ENCODE assay signal across 15 cellular contexts in the genomic region with DNA sequence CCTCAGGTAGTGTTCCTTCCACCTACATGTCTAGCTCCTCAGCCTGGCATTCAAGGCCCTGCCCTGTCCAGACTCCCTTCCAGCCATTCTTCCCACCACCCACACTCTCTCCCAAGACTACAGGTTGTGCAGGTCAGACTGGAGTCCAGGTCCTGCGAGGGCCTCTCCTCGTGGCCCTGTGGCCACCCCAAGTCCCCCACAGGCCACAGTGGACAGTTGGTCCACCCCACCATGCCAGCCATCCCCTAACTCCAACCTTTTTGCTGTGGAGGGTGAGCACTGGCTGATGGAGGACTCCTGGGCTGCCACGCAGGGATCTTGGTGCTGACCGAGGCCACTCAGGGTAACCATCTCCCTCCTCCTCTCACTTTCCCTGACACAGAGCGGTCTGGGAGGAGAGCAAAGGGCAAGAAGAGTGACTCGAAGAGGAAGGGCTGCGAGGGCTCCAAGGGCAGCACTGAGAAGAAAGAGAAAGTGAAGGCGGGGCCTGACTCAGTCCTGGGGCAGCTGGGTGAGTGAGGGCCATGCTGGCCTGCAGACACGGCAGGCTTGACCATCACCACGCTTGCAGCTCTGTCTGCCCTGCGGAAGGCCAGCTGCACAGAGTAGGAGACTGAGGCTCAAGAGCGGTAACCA. TPM values are rescaled to one million over a fixed set of nuclear protein-coding genes. Genes with fewer than 3 reads are reported as not detected.
DNase-seq lines count a peak whose midpoint lies in the region; ATAC-seq and TF ChIP-seq lines count a peak whose summit lies in the region.
"Had no signal": no experiment of that assay in that cellular context is flagged by ENCODE, and none has a peak within 500 bp of the region (broad histone marks: within the 10 kb centered on the region; RNA-seq: fewer than 3 reads in every experiment).

No MANE protein-coding gene starts in this region.

- no peak overlapping the region for H3K4me3 Mint-ChIP-seq in activated naive CD4-positive, alpha-beta T cell treated with anti-CD3 and anti-CD28 coated beads for 36 hours
- no peak overlapping the region for H3K4me3 Mint-ChIP-seq in activated T-helper 2 cell treated with anti-CD3 and anti-CD28 coated beads, Interferon-gamma antibody, Interleukin-2, Interleukin-4, amounts not matched to agents 10 μg/mL and 5 μg/mL and 100 μg/mL, durations not matched to agents 14 hours and 24 hours and 36 hours (ENCODE audit: low read depth)

- H3K23ac ChIP-seq in IMR-90 (ENCODE audit: low read depth, low read length) = no peak overlapping the region

- H3K27ac ChIP-seq in IMR-90 (ENCODE audit: insufficient read depth, low read length) = no peak overlapping the region
- no peak overlapping the region for H3K27ac ChIP-seq in esophagus squamous epithelium
- H3K27ac ChIP-seq: Peyer's patch had no signal

- H3K4me3 ChIP-seq in IMR-90 (ENCODE audit: insufficient read depth, low read depth, low read length) = no peak overlapping the region
- no peak overlapping the region for H3K4me3 ChIP-seq in adipocyte (ENCODE audit: low read length)
- H3K4me3 ChIP-seq in skeletal muscle satellite cell (ENCODE audit: low read length) = no peak overlapping the region
- H3K4me3 ChIP-seq in esophagus squamous epithelium = no peak overlapping the region
- H3K4me3 ChIP-seq: ascending aorta, Peyer's patch had no signal

- H2BK120ac ChIP-seq in IMR-90 (ENCODE audit: low read depth, low read length) = 0 out of 2 replicates have a peak overlapping the region, but pooled peaks have one; percentile 13

- ATAC-seq in IMR-90 (ENCODE audit: low read depth) = peak; percentile 9; the same call in 1 of the 2 replicates

- no peaks in the 10 kb centered on the region; the same call in 1 of the 2 replicates for H4K20me1 ChIP-seq in IMR-90 (ENCODE audit: insufficient read depth, low read length)

- TF ChIP-seq POLR2A in IMR-90 (IDR thresholded peaks at IDR 0.05; ENCODE audit: low read depth, low read length) (no peak), esophagus squamous epithelium (IDR thresholded peaks at IDR 0.05) (no peak)

- POLR2A ChIA-PET in IMR-90 (lab: Charles Lee; ENCODE audit: unreplicated experiment) = no interaction called here

- H3K9me3 ChIP-seq in IMR-90 (ENCODE audit: control insufficient read depth, insufficient read depth, low read length) (no peaks in the 10 kb centered on the region), adipocyte (ENCODE audit: control insufficient read depth, low read length) (no peaks in the 10 kb centered on the region), skeletal muscle satellite cell (replicated peaks; ENCODE audit: low read length) (no peaks in the 10 kb centered on the region), esophagus squamous epithelium (no peaks in the 10 kb centered on the region)
- H3K9me3 ChIP-seq: ascending aorta, Peyer's patch had no signal

- no peak for TF ChIP-seq RAD21 in IMR-90 (IDR thresholded peaks at IDR 0.05; ENCODE audit: low read length)

- no TSS peak for BruUV-seq in IMR-90 (replicated peaks; lab: Mats Ljungman, UMichigan)

- no peak for DNase-seq in activated naive CD4-positive, alpha-beta T cell treated with anti-CD3 and anti-CD28 coated beads for 36 hours
- DNase-seq in activated naive CD4-positive, alpha-beta T cell treated with anti-CD3 and anti-CD28 coated beads, Interleukin-2, amount 50 U/mL, for 16 hours = no peak
- DNase-seq in IMR-90 = no peak
- no peak for DNase-seq in adipocyte (ENCODE audit: low read depth)
- DNase-seq in esophagus squamous epithelium (lab: John Stamatoyannopoulos, UW) = no peak
- DNase-seq in NCI-H2081 treated with DMSO at 0.1 percent for 48 hours (lab: John Stamatoyannopoulos, UW) = no peak
- no peak for DNase-seq in activated T-helper 2 cell treated with anti-CD3 and anti-CD28 coated beads, Interferon-gamma antibody, Interleukin-2, Interleukin-4, amounts not matched to agents 10 μg/mL and 5 μg/mL and 100 μg/mL, durations not matched to agents 14 hours and 24 hours and 36 hours (ENCODE audit: low spot score)
- DNase-seq: cortex of kidney, erythroblast, NCI-H187, NCI-H524 treated with DMSO at 0.1 percent for 48 hours, Peyer's patch, substantia nigra had no signal

- no peak overlapping the region for H3K4me2 ChIP-seq in IMR-90 (ENCODE audit: low read depth, low read length)
- no peak overlapping the region for H3K4me2 ChIP-seq in skeletal muscle satellite cell (ENCODE audit: low read length)

- peaks cover 18% of the 10 kb centered on the region for H3K9me1 ChIP-seq in IMR-90 (ENCODE audit: insufficient read depth, low read length)

- peak overlapping the region; percentile 69 for H2AFZ ChIP-seq in IMR-90 (replicated peaks; ENCODE audit: low read length, poor library complexity)

- peak overlapping the region; percentile 55 for H3K4ac ChIP-seq in IMR-90 (ENCODE audit: low read depth, low read length)

- peaks cover 73% of the 10 kb centered on the region for H3K36me3 ChIP-seq in IMR-90 (ENCODE audit: control insufficient read depth, insufficient read depth, low read length)
- H3K36me3 ChIP-seq in adipocyte (ENCODE audit: control insufficient read depth, insufficient read depth, low read length, severe bottlenecking) = peaks cover 73% of the 10 kb centered on the region
- peaks cover 82% of the 10 kb centered on the region for H3K36me3 ChIP-seq in skeletal muscle satellite cell (ENCODE audit: insufficient read depth, low read length)
- H3K36me3 ChIP-seq in esophagus squamous epithelium = peaks cover 35 to 100% (median 58%) of the 10 kb centered on the region in 3 donors

- H3K14ac ChIP-seq in IMR-90 (replicated peaks; ENCODE audit: low read depth, low read length) = no peak overlapping the region

- in situ Hi-C loops in IMR-90 (cut with MboI; ENCODE audit: low sequenced_read_pairs) = no loop called here

- H3K36me3 Mint-ChIP-seq in activated naive CD4-positive, alpha-beta T cell treated with anti-CD3 and anti-CD28 coated beads for 36 hours (ENCODE audit: low read depth) = peaks cover 40% of the 10 kb centered on the region
- peaks cover 77% of the 10 kb centered on the region for H3K36me3 Mint-ChIP-seq in activated T-helper 2 cell treated with anti-CD3 and anti-CD28 coated beads, Interferon-gamma antibody, Interleukin-2, Interleukin-4, amounts not matched to agents 10 μg/mL and 5 μg/mL and 100 μg/mL, durations not matched to agents 14 hours and 24 hours and 36 hours (ENCODE audit: low read depth)

- no peak overlapping the region for H2BK15ac ChIP-seq in IMR-90 (ENCODE audit: low read depth, low read length)

- H3K4me1 Mint-ChIP-seq in activated naive CD4-positive, alpha-beta T cell treated with anti-CD3 and anti-CD28 coated beads for 36 hours (ENCODE audit: low read depth) = peaks cover 15% of the 10 kb centered on the region
- peaks cover 4% of the 10 kb centered on the region for H3K4me1 Mint-ChIP-seq in activated T-helper 2 cell treated with anti-CD3 and anti-CD28 coated beads, Interferon-gamma antibody, Interleukin-2, Interleukin-4, amounts not matched to agents 10 μg/mL and 5 μg/mL and 100 μg/mL, durations not matched to agents 14 hours and 24 hours and 36 hours (ENCODE audit: low read depth)

- H3K27me3 Mint-ChIP-seq in activated naive CD4-positive, alpha-beta T cell treated with anti-CD3 and anti-CD28 coated beads for 36 hours (ENCODE audit: low read depth) = no peaks in the 10 kb centered on the region
- no peaks in the 10 kb centered on the region for H3K27me3 Mint-ChIP-seq in activated T-helper 2 cell treated with anti-CD3 and anti-CD28 coated beads, Interferon-gamma antibody, Interleukin-2, Interleukin-4, amounts not matched to agents 10 μg/mL and 5 μg/mL and 100 μg/mL, durations not matched to agents 14 hours and 24 hours and 36 hours (ENCODE audit: low read depth)

- no peak overlapping the region for H2AK5ac ChIP-seq in IMR-90 (ENCODE audit: low read depth, low read length)

- TF ChIP-seq CTCF in IMR-90 (conservative IDR thresholded peaks at IDR 0.05; ENCODE audit: low read depth, low read length) (no peak), esophagus squamous epithelium (IDR thresholded peaks at IDR 0.05) (no peak)

- H3K9ac ChIP-seq in IMR-90 (ENCODE audit: low read depth, low read length) (no peak overlapping the region), adipocyte (ENCODE audit: low read length) (peak overlapping the region; percentile 35), skeletal muscle satellite cell (ENCODE audit: low read depth, low read length) (peak overlapping the region; percentile 5)

- intact Hi-C loops in activated naive CD4-positive, alpha-beta T cell treated with anti-CD3 and anti-CD28 coated beads for 36 hours (cut with micrococcal nuclease) = loop anchor here (1.0 to 2.0 kb wide), 4 partner anchors 20 to 274 kb away; no protein-coding TSS in a partner anchor
- intact Hi-C loops in IMR-90 (cut with micrococcal nuclease) = loop anchor here (1.0 kb wide), 3 partner anchors 49 to 205 kb away; a partner anchor contains a TSS
- intact Hi-C loops in esophagus squamous epithelium (cut with DNase I) = loop anchor here (5.0 kb wide), 2 partner anchors 169 to 269 kb away; no protein-coding TSS in a partner anchor
- intact Hi-C loops in activated T-helper 2 cell treated with anti-CD3 and anti-CD28 coated beads, Interferon-gamma antibody, Interleukin-2, Interleukin-4, amounts not matched to agents 10 μg/mL and 5 μg/mL and 100 μg/mL, durations not matched to agents 14 hours and 24 hours and 36 hours (cut with micrococcal nuclease) = loop anchor here (5.0 kb wide), 1 partner anchor 49 kb away; a partner anchor contains a TSS

- H3K79me1 ChIP-seq in IMR-90 (ENCODE audit: low read depth in 1 of 2, low read length in 2 of 2) = peaks cover 0 to 26% of the 10 kb centered on the region in 2 experiments; a peak in 2 of 4 replicates

- H2AK9ac ChIP-seq in IMR-90 (replicated peaks; ENCODE audit: low read depth, low read length, poor library complexity) = peak overlapping the region; percentile 83

- H2BK5ac ChIP-seq in IMR-90 (ENCODE audit: low read depth, low read length, poor library complexity, severe bottlenecking) = peak overlapping the region; percentile 1

- peak overlapping the region in 1 of 2 experiments; percentile 47; a peak in 1 of 4 replicates for H4K8ac ChIP-seq in IMR-90 (ENCODE audit: low read depth in 2 of 2, low read length in 2 of 2)

- H3K56ac ChIP-seq in IMR-90 (ENCODE audit: extremely low read depth, insufficient read depth, low read length) = no peak overlapping the region

- H4K91ac ChIP-seq in IMR-90 (ENCODE audit: insufficient read depth, low read depth, low read length) = no peak overlapping the region

- dilution Hi-C loops in IMR-90 (cut with HindIII; ENCODE audit: low sequenced_read_pairs, unreplicated experiment) = no loop called here

- peaks cover 8% of the 10 kb centered on the region for H3K4me1 ChIP-seq in IMR-90 (ENCODE audit: control insufficient read depth, insufficient read depth, low read length)
- peaks cover 19% of the 10 kb centered on the region for H3K4me1 ChIP-seq in adipocyte (ENCODE audit: control insufficient read depth, insufficient read depth, low read length)
- peaks cover 17% of the 10 kb centered on the region for H3K4me1 ChIP-seq in skeletal muscle satellite cell (ENCODE audit: control insufficient read depth, insufficient read depth, low read length)
- peaks cover 0 to 44% (median 26%) of the 10 kb centered on the region in 3 donors for H3K4me1 ChIP-seq in esophagus squamous epithelium

- WGBS in IMR-90 (ENCODE audit: extremely low coverage in 2 of 2, insufficient read length in 1 of 2), 2 experiments = 100% methylated on average over 1 of the region's 12 CpGs; no CpG with 5 or more reads in 1 of the 2 experiments
- WGBS in esophagus squamous epithelium, 2 donors = 78 to 87% methylated on average over 5 to 10 of the region's 12 CpGs

- H3K9me3 Mint-ChIP-seq in activated naive CD4-positive, alpha-beta T cell treated with anti-CD3 and anti-CD28 coated beads for 36 hours = no peaks in the 10 kb centered on the region
- no peaks in the 10 kb centered on the region for H3K9me3 Mint-ChIP-seq in activated T-helper 2 cell treated with anti-CD3 and anti-CD28 coated beads, Interferon-gamma antibody, Interleukin-2, Interleukin-4, amounts not matched to agents 10 μg/mL and 5 μg/mL and 100 μg/mL, durations not matched to agents 14 hours and 24 hours and 36 hours

- H3K18ac ChIP-seq in IMR-90 (ENCODE audit: low read depth, low read length) = no peak overlapping the region

- CTCF ChIA-PET in activated naive CD4-positive, alpha-beta T cell treated with anti-CD3 and anti-CD28 coated beads for 36 hours (lab: Charles Lee) = interaction anchor here (0.9 to 2.1 kb wide), 5 partner anchors 21 to 393 kb away, joined by 3 to 19 read pairs (median 5); no protein-coding TSS in a partner anchor
- CTCF ChIA-PET in IMR-90 (lab: Yijun Ruan, JAX) = interaction anchor here (0.5 to 1.0 kb wide), 3 partner anchors 22 to 212 kb away, joined by 3 to 5 read pairs (median 3); no protein-coding TSS in a partner anchor

- no peak overlapping the region for H2BK20ac ChIP-seq in IMR-90 (ENCODE audit: low read depth, low read length)

- H4K5ac ChIP-seq in IMR-90 (ENCODE audit: low read depth, low read length) = no peak overlapping the region

- peak overlapping the region; percentile 74 for H3K27ac Mint-ChIP-seq in activated naive CD4-positive, alpha-beta T cell treated with anti-CD3 and anti-CD28 coated beads for 36 hours
- no peak overlapping the region for H3K27ac Mint-ChIP-seq in activated T-helper 2 cell treated with anti-CD3 and anti-CD28 coated beads, Interferon-gamma antibody, Interleukin-2, Interleukin-4, amounts not matched to agents 10 μg/mL and 5 μg/mL and 100 μg/mL, durations not matched to agents 14 hours and 24 hours and 36 hours

- no peaks in the 10 kb centered on the region for H3K27me3 ChIP-seq in IMR-90 (ENCODE audit: control insufficient read depth, insufficient read depth, low read length)
- H3K27me3 ChIP-seq in adipocyte (replicated peaks; ENCODE audit: control insufficient read depth, insufficient read depth, low read length) = no peaks in the 10 kb centered on the region
- H3K27me3 ChIP-seq in skeletal muscle satellite cell (ENCODE audit: control insufficient read depth, insufficient read depth, low read length) = no peaks in the 10 kb centered on the region
- H3K27me3 ChIP-seq in esophagus squamous epithelium = no peaks in the 10 kb centered on the region
- H3K27me3 ChIP-seq: ascending aorta, Peyer's patch had no signal

RNA-seq across cellular contexts. Expression of a gene that starts 51.0 kb away (rescaled TPM):
- 10 to 100 TPM; 78.4 to 86.6 TPM for total RNA-seq in activated naive CD4-positive, alpha-beta T cell treated with anti-CD3 and anti-CD28 coated beads for 36 hours
- total RNA-seq in IMR-90 (2012; rRNA removed) = 13.9 and 14.9 TPM in 2 replicates
- polyA plus RNA-seq in IMR-90 (2012; rRNA removed) = 13.3 and 16.7 TPM in 2 replicates
- 10.0 and 16.8 TPM in 2 replicates for polyA plus RNA-seq in IMR-90 (2012; cell fraction: cytosol; rRNA removed)
- polyA plus RNA-seq in IMR-90 (2012; cell fraction: nucleus; rRNA removed; ENCODE audit: low replicate concordance) = 19.0 and 26.8 TPM in 2 replicates
- 23.8 and 35.8 TPM in 2 replicates for total RNA-seq in skeletal muscle satellite cell (2012; rRNA removed)
- 10 to 100 TPM in 3 of 4 donors, 1 to 10 TPM in 1; 9.1 to 32.8 (median 14.9) TPM for total RNA-seq in esophagus squamous epithelium
- total RNA-seq in activated T-helper 2 cell treated with anti-CD3 and anti-CD28 coated beads, Interferon-gamma antibody, Interleukin-2, Interleukin-4, amounts not matched to agents 10 μg/mL and 5 μg/mL and 100 μg/mL, durations not matched to agents 14 hours and 24 hours and 36 hours = 76.8 and 81.2 TPM in 2 replicates

RNA-seq across cellular contexts. Expression of a gene that starts 56.1 kb away (rescaled TPM):
- total RNA-seq in activated naive CD4-positive, alpha-beta T cell treated with anti-CD3 and anti-CD28 coated beads for 36 hours = 10 to 100 TPM; 42.5 to 42.8 TPM
- total RNA-seq in IMR-90 (2012; rRNA removed) = 66.0 and 164 TPM in 2 replicates
- polyA plus RNA-seq in IMR-90 (2012; rRNA removed) = 40.2 and 44.6 TPM in 2 replicates
- 4.3 and 7.1 TPM in 2 replicates for polyA plus RNA-seq in IMR-90 (2012; cell fraction: cytosol; rRNA removed)
- 4.4 and 10.6 TPM in 2 replicates for polyA plus RNA-seq in IMR-90 (2012; cell fraction: nucleus; rRNA removed; ENCODE audit: low replicate concordance)
- total RNA-seq in skeletal muscle satellite cell (2012; rRNA removed) = 43.5 and 75.0 TPM in 2 replicates
- 10 to 100 TPM; 28.6 to 63.2 (median 34.4) TPM for total RNA-seq in esophagus squamous epithelium
- total RNA-seq in activated T-helper 2 cell treated with anti-CD3 and anti-CD28 coated beads, Interferon-gamma antibody, Interleukin-2, Interleukin-4, amounts not matched to agents 10 μg/mL and 5 μg/mL and 100 μg/mL, durations not matched to agents 14 hours and 24 hours and 36 hours = 43.6 and 47.5 TPM in 2 replicates
